12 cellular contexts compared by ENCODE assay signal in the genomic region with DNA sequence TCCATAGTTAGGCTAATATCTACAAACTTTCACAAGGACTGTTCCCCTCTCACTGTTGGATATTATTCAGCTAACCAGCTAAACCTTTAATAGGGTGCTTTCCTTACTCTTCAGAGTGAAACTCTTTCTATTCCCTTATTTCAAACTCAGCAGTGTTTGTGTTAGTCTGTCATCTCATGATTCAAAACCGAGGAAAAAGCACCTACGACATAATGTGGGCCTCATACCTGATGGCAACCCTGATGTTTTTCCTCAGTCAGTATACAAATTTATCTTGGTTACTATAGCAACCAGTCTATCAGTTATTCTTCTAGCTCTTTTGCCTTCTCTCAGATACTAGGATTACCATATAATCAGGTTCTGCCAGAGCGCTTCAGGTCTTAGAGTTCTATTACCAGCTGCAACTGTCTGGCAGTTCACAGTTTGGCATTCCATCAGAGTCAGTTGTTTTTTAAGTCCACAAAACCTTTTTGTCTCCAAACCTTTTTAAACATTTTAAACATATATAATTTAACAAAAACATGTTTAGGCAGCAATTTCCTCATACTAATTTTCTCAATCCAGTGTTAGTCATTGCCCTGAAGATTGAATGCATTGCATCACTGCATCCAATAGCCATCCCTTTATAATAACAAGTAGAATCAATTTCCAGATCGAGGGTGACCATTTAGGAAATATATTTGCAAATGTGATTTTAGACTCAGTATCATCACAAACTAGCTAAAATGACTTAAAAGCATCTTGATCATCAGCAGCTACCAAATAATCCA. TPM values are rescaled to one million over a fixed set of nuclear protein-coding genes. Genes with fewer than 3 reads are reported as not detected.
DNase-seq lines count a peak whose midpoint lies in the region; ATAC-seq, FAIRE-seq and TF ChIP-seq lines count a peak whose summit lies in the region.
"Had no signal": no experiment of that assay in that cellular context is flagged by ENCODE, and none has a peak within 500 bp of the region (broad histone marks: within the 10 kb centered on the region; RNA-seq: fewer than 3 reads in every experiment).

No MANE protein-coding gene starts in this region.

- H3T11ph ChIP-seq in H9 (ENCODE audit: low read length) = no peak overlapping the region

- no peak overlapping the region for H2BK12ac ChIP-seq in H9 (ENCODE audit: insufficient read length, low read depth, low read length)

- H3K9ac ChIP-seq in HepG2 (ENCODE audit: insufficient read depth, low read depth, low read length) (no peak overlapping the region), H9 (ENCODE audit: extremely low read depth, insufficient read length, low read length) (no peak overlapping the region)

- H4K5ac ChIP-seq in H9 (ENCODE audit: insufficient read length, low read depth, low read length) = no peak overlapping the region

- no peak overlapping the region for H3K4me3 Mint-ChIP-seq in H9

- TF ChIP-seq EP300 in HepG2 (IDR thresholded peaks at IDR 0.05; ENCODE audit: low read depth in 2 of 2, low read length in 2 of 2) (no peak), HepG2 (CRISPR knock-in tag; IDR thresholded peaks at IDR 0.05; ENCODE audit: borderline replicate concordance) (no peak)

- H3K18ac ChIP-seq in H9 (ENCODE audit: insufficient read length, low read depth, low read length) = no peak overlapping the region

- no peak overlapping the region for H2AFZ ChIP-seq in HepG2 (ENCODE audit: low read length)
- H2AFZ ChIP-seq in H9 (ENCODE audit: low read length) = no peak overlapping the region

- H3K56ac ChIP-seq in H9 (ENCODE audit: insufficient read length, low read depth, low read length) = no peak overlapping the region

- H3K4me2 ChIP-seq in HepG2 (ENCODE audit: low read depth, low read length) (no peak overlapping the region), H9 (ENCODE audit: insufficient read depth, insufficient read length, low read length) (no peak overlapping the region)

- H3K27ac ChIP-seq in right atrium auricular region (no peak overlapping the region), HepG2 (ENCODE audit: extremely low read length, insufficient read depth, low read length) (no peak overlapping the region), H9 (ENCODE audit: insufficient read length, low read depth, low read length) (no peak overlapping the region)

- no peak overlapping the region for H4K91ac ChIP-seq in H9 (ENCODE audit: insufficient read length, low read depth, low read length)

- H3K36me3 Mint-ChIP-seq in H9 (ENCODE audit: insufficient read depth in 1 of 3, low read depth in 3 of 3) = no peaks in the 10 kb centered on the region
- H3K36me3 Mint-ChIP-seq: brain had no signal

- no peak overlapping the region for H2BK120ac ChIP-seq in H9 (ENCODE audit: low read depth, low read length, poor library complexity, severe bottlenecking)

- TF ChIP-seq RAD21 in HepG2 (CRISPR knock-in tag; IDR thresholded peaks at IDR 0.05) = no peak

- H3K4me1 Mint-ChIP-seq in H9 = peaks cover 31 to 38% of the 10 kb centered on the region in 2 experiments

- no peaks in the 10 kb centered on the region for H3K27me3 ChIP-seq in right atrium auricular region
- H3K27me3 ChIP-seq in HepG2 (ENCODE audit: control insufficient read depth in 1 of 2, insufficient read depth in 2 of 2, low read length in 2 of 2) = no peaks in the 10 kb centered on the region
- no peaks in the 10 kb centered on the region for H3K27me3 ChIP-seq in H9 (ENCODE audit: insufficient read depth, low read length)

- H3K36me3 ChIP-seq in right atrium auricular region = no peaks in the 10 kb centered on the region
- no peaks in the 10 kb centered on the region for H3K36me3 ChIP-seq in HepG2 (replicated peaks in 1 of 2; ENCODE audit: control insufficient read depth in 1 of 2, insufficient read depth in 2 of 2, low read length in 2 of 2)

- FAIRE-seq in GM12891 (lab: Jason Lieb, UNC) (peak; percentile 5), HepG2 (lab: Jason Lieb, UNC) (no peak)

- DNase-seq in GM12891 (ENCODE audit: insufficient read length, low spot score) (no peak), fibroblast of gingiva (ENCODE audit: low read depth) (peak; percentile 3), NCI-H187 treated with DMSO at 0.1 percent for 48 hours (lab: John Stamatoyannopoulos, UW) (no peak), right atrium auricular region (ENCODE audit: low spot score) (no peak), HepG2 (ENCODE audit: low spot score) (no peak), H9 (no peak)
- DNase-seq: activated CD4-positive, alpha-beta T cell treated with anti-CD3 and anti-CD28 coated beads for 48 hours; Calu3; KG1 had no signal

- peaks cover 24% of the 10 kb centered on the region for H3K79me2 ChIP-seq in HepG2 (ENCODE audit: insufficient read depth, low read length)
- H3K79me2 ChIP-seq in H9 (ENCODE audit: insufficient read depth, low read length) = peaks cover 13% of the 10 kb centered on the region; the same call in 1 of the 2 replicates

- CTCF ChIA-PET in HepG2 (lab: Yijun Ruan, JAX; ENCODE audit: low intra/inter-chr PET ratio, low total read pairs) = no interaction called here

- TF ChIP-seq CTCF in right atrium auricular region (IDR thresholded peaks at IDR 0.05) (no peak), HepG2 (CRISPR knock-in tag; IDR thresholded peaks at IDR 0.05) (no peak), H9 (conservative IDR thresholded peaks at IDR 0.05) (no peak)

- in situ Hi-C loops in HepG2 (cut with HindIII; ENCODE audit: extremely low pct_ligation_motif_present, low pct_unique_long_range_greater_than_20kb) = no loop called here

- no peak overlapping the region for H3K23ac ChIP-seq in H9 (ENCODE audit: insufficient read length, low read depth, low read length)

- no peak overlapping the region for H2BK5ac ChIP-seq in H9 (ENCODE audit: insufficient read length, low read length)

- POLR2A ChIA-PET in HepG2 (lab: Yijun Ruan, JAX) = no interaction called here

- H3K9me3 Mint-ChIP-seq in H9 = no peaks in the 10 kb centered on the region
- H3K9me3 Mint-ChIP-seq: brain had no signal

- no peak overlapping the region for H2AK5ac ChIP-seq in H9 (ENCODE audit: insufficient read length, low read length)

- TF ChIP-seq POLR2A in GM12891 (IDR thresholded peaks at IDR 0.05; ENCODE audit: low read depth, low read length) = no peak
- no peak for TF ChIP-seq POLR2A in HepG2 (IDR thresholded peaks at IDR 0.05; ENCODE audit: insufficient read depth in 1 of 2, low read depth in 2 of 2, low read length in 2 of 2)

- H3K27me3 Mint-ChIP-seq in H9 (ENCODE audit: low read depth) = no peaks in the 10 kb centered on the region
- H3K27me3 Mint-ChIP-seq: brain had no signal

- H3K14ac ChIP-seq in H9 (ENCODE audit: insufficient read depth, low read length) = no peak overlapping the region

- no TSS peak for BruUV-seq in HepG2 (replicated peaks; lab: Mats Ljungman, UMichigan)

- H4K20me1 ChIP-seq in HepG2 (ENCODE audit: insufficient read depth, low read length) (no peaks in the 10 kb centered on the region), H9 (ENCODE audit: control insufficient read depth, insufficient read depth, insufficient read length) (no peaks in the 10 kb centered on the region)

- 86% methylated on average over 4 of the region's 4 CpGs for WGBS in HepG2 (ENCODE audit: low lambda C conversion rate)
- no CpG with 5 or more reads among the region's 4 CpGs for WGBS in H9 (ENCODE audit: extremely low coverage, insufficient read length, low lambda C conversion rate)

- H3K4me1 ChIP-seq in right atrium auricular region = peaks cover 0 to 17% of the 10 kb centered on the region in 2 donors
- H3K4me1 ChIP-seq in HepG2 (ENCODE audit: insufficient read depth, low read length) = peaks cover 22% of the 10 kb centered on the region
- H3K4me1 ChIP-seq in H9 (ENCODE audit: insufficient read depth, low read length) = peaks cover 3% of the 10 kb centered on the region

- H2BK15ac ChIP-seq in H9 (ENCODE audit: low read depth, low read length) = no peak overlapping the region

- H4K8ac ChIP-seq in H9 (replicated peaks; ENCODE audit: insufficient read length, low read depth, low read length) = no peak overlapping the region

- no peaks in the 10 kb centered on the region for H3K23me2 ChIP-seq in H9 (ENCODE audit: insufficient read length, low read depth, low read length, poor library complexity, severe bottlenecking)

- ATAC-seq in GM21515 (IDR thresholded peaks at IDR 0.05; ENCODE audit: unreplicated experiment) (peak; percentile 39), HG03442 (IDR thresholded peaks at IDR 0.05; ENCODE audit: unreplicated experiment) (peak; percentile 43), HepG2 (no peak)

- H3K9me3 ChIP-seq in right atrium auricular region (no peaks in the 10 kb centered on the region), HepG2 (ENCODE audit: low read length) (no peaks in the 10 kb centered on the region), H9 (ENCODE audit: control insufficient read depth, low read depth, low read length) (peaks cover 5% of the 10 kb centered on the region)

- H3K27ac Mint-ChIP-seq in H9 = no peak overlapping the region

- no peaks in the 10 kb centered on the region for H3K79me1 ChIP-seq in H9 (ENCODE audit: insufficient read depth, low read depth, low read length, poor library complexity, severe bottlenecking)

- intact Hi-C loops in HepG2 (cut with micrococcal nuclease; ENCODE audit: unreplicated experiment) = no loop called here

- H3K4me3 ChIP-seq in right atrium auricular region = no peak overlapping the region
- H3K4me3 ChIP-seq in HepG2 (replicated peaks in 1 of 3; ENCODE audit: insufficient read depth in 1 of 3, low read depth in 2 of 3, low read length in 3 of 3) = no peak overlapping the region

- H2BK20ac ChIP-seq in H9 (ENCODE audit: low read depth, low read length, poor library complexity, severe bottlenecking) = no peak overlapping the region

- no peak overlapping the region for H3K4ac ChIP-seq in H9 (ENCODE audit: low read depth, low read length)

RNA-seq across cellular contexts. Expression of gene WDR44, which starts 7.4 kb away (rescaled TPM):
- polyA plus RNA-seq in GM12891 (2012; ENCODE audit: low read depth, missing spikeins) = 5.1 TPM
- total RNA-seq in right atrium auricular region (10 to 100 TPM; 13.9 to 14.7 TPM), HepG2 (2016; rRNA removed; fragmentation: Illumina TruSeq; extraction: Trizol) (3.3 and 4.3 TPM in 2 replicates), H9 (2021) (27.7 and 29.6 TPM in 2 replicates)
- total RNA-seq in HepG2 (2016; cell fraction: cytosol; rRNA removed; fragmentation: Illumina TruSeq; extraction: Trizol; ENCODE audit: low read depth) = 6.1 and 7.5 TPM in 2 replicates
- 3.1 and 3.9 TPM in 2 replicates for total RNA-seq in HepG2 (2016; cell fraction: insoluble cytoplasmic fraction; rRNA removed; fragmentation: Illumina TruSeq; extraction: Trizol)
- total RNA-seq in HepG2 (2016; cell fraction: membrane; rRNA removed; fragmentation: Illumina TruSeq; extraction: Trizol) = 4.5 and 5.2 TPM in 2 replicates
- 6.4 and 6.7 TPM in 2 replicates for total RNA-seq in HepG2 (2016; cell fraction: nucleus; rRNA removed; fragmentation: Illumina TruSeq; extraction: Trizol)
- 2.2 TPM in 2 replicates for polyA plus RNA-seq in HepG2 (2011; rRNA removed)
- polyA plus RNA-seq in HepG2 (2011; cell fraction: cytosol; rRNA removed) = 0.97 and 1.8 TPM in 2 replicates
- polyA plus RNA-seq in HepG2 (2011; cell fraction: nucleus; rRNA removed) = 2.5 and 2.9 TPM in 2 replicates
- polyA plus RNA-seq in HepG2 (2012) = 2.2 and 2.8 TPM in 2 replicates
- 0.23 and 0.28 TPM in 2 replicates for polyA plus RNA-seq in HepG2 (2016; cell fraction: cytosol; fragmentation: Illumina TruSeq; extraction: Trizol; ENCODE audit: low read depth)
- 2.2 TPM in 2 replicates for polyA plus RNA-seq in HepG2 (2016; cell fraction: insoluble cytoplasmic fraction; fragmentation: Illumina TruSeq; extraction: Trizol; ENCODE audit: low read depth)
- polyA plus RNA-seq in HepG2 (2016; cell fraction: membrane; fragmentation: Illumina TruSeq; extraction: Trizol; ENCODE audit: low read depth) = 0.23 and 0.24 TPM in 2 replicates
- 4.9 TPM in 2 replicates for polyA plus RNA-seq in HepG2 (2016; cell fraction: nucleus; fragmentation: Illumina TruSeq; extraction: Trizol; ENCODE audit: insufficient read depth, low read depth)
- polyA minus RNA-seq in HepG2 (2011; rRNA and poly(A)+ RNA removed; ENCODE audit: low replicate concordance) = 3.7 and 16.9 TPM in 2 replicates
- 4.7 and 5.4 TPM in 2 replicates for polyA minus RNA-seq in HepG2 (2011; cell fraction: cytosol; rRNA and poly(A)+ RNA removed)
- polyA minus RNA-seq in HepG2 (2011; cell fraction: nucleus; rRNA and poly(A)+ RNA removed) = 11.5 and 16.5 TPM in 2 replicates
